In genomic region chr10:104322416-104322782, GRCh38 we compare ENCODE assay signal across 8 cellular contexts. TPM values are rescaled to one million over a fixed set of nuclear protein-coding genes. Genes with fewer than 3 reads are reported as not detected.
A peak's percentile ranks its signal among the peaks of the same experiment; 100 is the strongest.
DNase-seq lines count a peak whose midpoint lies in the region; ATAC-seq and TF ChIP-seq lines count a peak whose summit lies in the region.

No MANE protein-coding gene starts in this region.

- no peaks in the 10 kb centered on the region for H3K27me3 ChIP-seq in GM23338 (ENCODE audit: insufficient read depth)
- H3K27me3 ChIP-seq in HAP-1 (ENCODE audit: low read depth) = no peaks in the 10 kb centered on the region

- H3K36me3 Mint-ChIP-seq in GM23338 (ENCODE audit: low read depth) (peaks cover 39% of the 10 kb centered on the region), T-helper 17 cell (ENCODE audit: low read depth) (peaks cover 3% of the 10 kb centered on the region), immature natural killer cell (peaks cover 0 to 6% (median 4%) of the 10 kb centered on the region in 3 donors)

- H3K27me3 Mint-ChIP-seq in GM23338 (ENCODE audit: insufficient read depth, low read depth, poor library complexity) (peaks cover 14% of the 10 kb centered on the region), T-helper 17 cell (no peaks in the 10 kb centered on the region), immature natural killer cell (ENCODE audit: low read depth in 3 of 3) (peaks cover 17 to 68% (median 63%) of the 10 kb centered on the region in 3 donors)

- H3K79me2 ChIP-seq in GM23338 (replicated peaks; ENCODE audit: insufficient read depth) = peaks cover 99% of the 10 kb centered on the region

- H3K27ac Mint-ChIP-seq in GM23338 (peak overlapping the region; percentile 72; the same call in 1 of the 2 replicates), T-helper 17 cell (peak overlapping the region; percentile 96), immature natural killer cell (peak overlapping the region; percentile 90 to 100 (median 98))

- in situ Hi-C loops in HAP-1 (cut with MboI; ENCODE audit: low sequenced_read_pairs) = no loop called here

- H3K36me3 ChIP-seq in GM23338 (ENCODE audit: insufficient read depth) (no peaks in the 10 kb centered on the region), HAP-1 (replicated peaks) (no peaks in the 10 kb centered on the region)

- peak overlapping the region; percentile 26; the same call in 1 of the 2 replicates for H3K4me3 ChIP-seq in GM23338
- no peak overlapping the region for H3K4me3 ChIP-seq in HAP-1

- H2AFZ ChIP-seq in GM23338 = no peak overlapping the region

- no peaks in the 10 kb centered on the region for H3F3A ChIP-seq in GM23338 (replicated peaks; ENCODE audit: low read depth)

- peak overlapping the region; percentile 64 for H3K4me2 ChIP-seq in GM23338

- 0 out of 2 replicates have a peak, but pooled peaks cover 2% of the 10 kb centered on the region for H3K9me2 ChIP-seq in GM23338 (ENCODE audit: insufficient read depth)

- H3K4me3 Mint-ChIP-seq in GM23338 (no peak overlapping the region), T-helper 17 cell (peak overlapping the region; percentile 81), immature natural killer cell (peak overlapping the region; percentile 78 to 90 (median 88))

- H3K9me3 ChIP-seq in T-helper 17 cell (ENCODE audit: control insufficient read depth, low read length, poor library complexity, severe bottlenecking) (no peaks in the 10 kb centered on the region), HAP-1 (no peaks in the 10 kb centered on the region)

- DNase-seq in CD1c-positive myeloid dendritic cell (ENCODE audit: extremely low spot score) (peak; percentile 20), GM23338 (ENCODE audit: low spot score) (no peak), T-helper 17 cell (no peak), immature natural killer cell (peak in 2 of 3 donors; percentile 44 to 48), HAP-1 (ENCODE audit: low spot score in 2 of 2) (no peak), COLO829 (ENCODE audit: low spot score) (no peak), SIG-M5 (lab: John Stamatoyannopoulos, UW) (no peak), NCI-H2227 treated with DMSO at 0.1 percent for 48 hours (lab: John Stamatoyannopoulos, UW) (no peak)

- ATAC-seq in GM23338 (no peak; the same call in 2 of the 3 replicates), T-helper 17 cell (peak; percentile 55)

- peaks cover 11% of the 10 kb centered on the region; the same call in 1 of the 2 replicates for H4K20me1 ChIP-seq in GM23338 (replicated peaks; ENCODE audit: insufficient read depth)

- H3K27ac ChIP-seq in GM23338 (ENCODE audit: low read depth) = peak overlapping the region; percentile 86; the same call in 1 of the 2 replicates

- H3K4me1 Mint-ChIP-seq in GM23338 (peaks cover 84% of the 10 kb centered on the region), T-helper 17 cell (peaks cover 78% of the 10 kb centered on the region), immature natural killer cell (peaks cover 100% of the 10 kb centered on the region in 2 donors)

- H3K9me3 Mint-ChIP-seq in GM23338 = no peaks in the 10 kb centered on the region; the same call in 2 of the 3 replicates
- no peaks in the 10 kb centered on the region for H3K9me3 Mint-ChIP-seq in immature natural killer cell

- H3K4me1 ChIP-seq in GM23338 (ENCODE audit: insufficient read depth) (peaks cover 59% of the 10 kb centered on the region), HAP-1 (peaks cover 12% of the 10 kb centered on the region)

- TF ChIP-seq CTCF in GM23338 (conservative IDR thresholded peaks at IDR 0.05; ENCODE audit: low read depth in 2 of 2) = no peak

TF ChIP-seq in GM23338, 12 proteins besides CTCF, POLR2A, EP300 and RAD21 (continues in another document):
- no peak for TF ChIP-seq ZNF114 (CRISPR knock-in tag; IDR thresholded peaks at IDR 0.05)
- no peak for TF ChIP-seq JUNB (IDR thresholded peaks at IDR 0.05; ENCODE audit: unreplicated experiment)
- TF ChIP-seq STAT1 (IDR thresholded peaks at IDR 0.05; ENCODE audit: unreplicated experiment) = no peak
- no peak for TF ChIP-seq EZH2 (IDR thresholded peaks at IDR 0.05; ENCODE audit: low read depth, unreplicated experiment)
- TF ChIP-seq ETS1 (IDR thresholded peaks at IDR 0.05) = no peak
- no peak for TF ChIP-seq ZNF331 (CRISPR knock-in tag; IDR thresholded peaks at IDR 0.05; ENCODE audit: low read depth)
- TF ChIP-seq NANOG (IDR thresholded peaks at IDR 0.05; ENCODE audit: borderline replicate concordance) = no peak
- no peak for TF ChIP-seq EZH2phosphoT487 (IDR thresholded peaks at IDR 0.05; ENCODE audit: unreplicated experiment)
- no peak for TF ChIP-seq REST (IDR thresholded peaks at IDR 0.05; ENCODE audit: unreplicated experiment)

RNA-seq across cellular contexts. Expression of gene ITPRIP, which starts 15.9 kb away (rescaled TPM):
- total RNA-seq in GM23338 (2014; rRNA removed; shearing (Covaris generic)) = 15.2 and 15.9 TPM in 2 replicates
- polyA plus RNA-seq in GM23338 (2016; fragmentation: Nextera tagmentation; extraction: Ambion mirVana) (6.4 and 6.9 TPM in 2 replicates), immature natural killer cell (10 to 100 TPM; 37.0 to 67.8 (median 53.3) TPM)
- total RNA-seq in T-helper 17 cell = 10 to 100 TPM; 30.6 to 47.1 TPM

RNA-seq across cellular contexts. Expression of gene CFAP58, which starts 31.2 kb away (rescaled TPM):
- total RNA-seq in GM23338 (2014; rRNA removed; shearing (Covaris generic)) = 0.39 and 0.63 TPM in 2 replicates
- 0.24 and 0.89 TPM in 2 replicates for polyA plus RNA-seq in GM23338 (2016; fragmentation: Nextera tagmentation; extraction: Ambion mirVana)
- not detected for total RNA-seq in T-helper 17 cell
- not detected for polyA plus RNA-seq in immature natural killer cell

RNA-seq across cellular contexts. Expression of gene GSTO2, which starts 53.4 kb away (rescaled TPM):
- total RNA-seq in GM23338 (2014; rRNA removed; shearing (Covaris generic)) = 30.7 and 39.3 TPM in 2 replicates
- 49.8 and 51.3 TPM in 2 replicates for polyA plus RNA-seq in GM23338 (2016; fragmentation: Nextera tagmentation; extraction: Ambion mirVana)
- total RNA-seq in T-helper 17 cell = 1 to 10 TPM in 1 of 2 donors, under 1 TPM in 1; 0.70 to 1.1 TPM
- 1 to 10 TPM in 1 of 3 donors, under 1 TPM in 2; 0.16 to 1.6 (median 0.85) TPM for polyA plus RNA-seq in immature natural killer cell

Comparison
In these comparisons a context has a peak if more than half of its experiments do, and no peak if none do; other contexts are left out.
1. DNase-seq: peak in CD1c-positive myeloid dendritic cell (single experiment) and immature natural killer cell (2 of 3); none in GM23338 (single experiment), T-helper 17 cell (0 of 3), HAP-1 (0 of 2), COLO829 (single experiment), SIG-M5 (single experiment) and NCI-H2227 treated with DMSO at 0.1 percent for 48 hours (single experiment).
2. RNA of gene GSTO2, which starts 53.4 kb away (total RNA-seq): 30.7 to 39.3 TPM in GM23338; 0.70 to 1.1 TPM in T-helper 17 cell; every median in the first group is over 10 times any median in the second.
3. Peak in every context shown above with its lines, with median percentiles within 50 percentile points of each other: H3K27ac Mint-ChIP-seq.